9 cellular contexts compared by ENCODE assay signal in the genomic region with DNA sequence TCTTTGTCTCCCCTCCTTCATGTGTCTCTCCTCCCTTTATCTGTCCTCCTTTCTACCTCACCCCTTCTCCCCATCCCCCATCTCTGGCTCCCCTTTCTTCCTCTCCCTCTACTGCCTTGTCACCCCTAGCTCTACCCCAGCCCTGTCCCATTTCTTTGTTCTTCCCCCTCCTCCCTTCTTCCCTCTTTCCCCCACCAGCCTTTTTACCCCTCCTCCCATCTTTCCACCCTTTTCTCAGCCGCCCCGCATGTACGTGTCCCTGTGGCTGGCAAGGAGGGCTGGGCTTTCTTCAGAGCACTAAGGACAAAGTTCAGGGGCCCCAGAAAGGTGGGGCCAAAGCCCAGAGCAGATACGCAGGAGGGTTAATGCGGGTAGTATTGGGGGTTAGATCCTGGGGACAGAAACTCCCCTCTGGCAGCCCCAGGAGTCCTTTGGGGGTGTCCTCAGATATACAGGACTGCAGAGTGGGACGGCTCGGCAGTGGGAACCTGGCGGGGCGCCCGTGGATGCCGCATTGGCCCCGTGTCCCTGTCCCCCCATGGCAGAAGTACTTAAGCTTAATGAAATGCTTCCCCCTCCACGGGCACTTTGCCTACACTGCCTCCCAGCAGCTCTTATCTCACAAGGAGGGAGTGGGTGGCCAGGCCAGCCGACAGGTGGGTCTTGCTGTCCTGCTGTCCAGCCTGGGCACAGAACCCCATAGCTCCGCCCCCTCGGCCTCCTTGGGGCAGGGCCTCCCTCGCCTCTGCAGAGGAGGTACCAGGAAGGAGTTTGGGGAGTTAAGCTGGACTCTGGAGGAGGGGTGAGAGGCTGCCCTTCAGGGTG. TPM values are rescaled to one million over a fixed set of nuclear protein-coding genes. Genes with fewer than 3 reads are reported as not detected.
A peak's percentile ranks its signal among the peaks of the same experiment; 100 is the strongest.
DNase-seq lines count a peak whose midpoint lies in the region; ATAC-seq, FAIRE-seq and TF ChIP-seq lines count a peak whose summit lies in the region.
"Had no signal": no experiment of that assay in that cellular context is flagged by ENCODE, and none has a peak within 500 bp of the region (broad histone marks: within the 10 kb centered on the region; RNA-seq: fewer than 3 reads in every experiment).

No MANE protein-coding gene starts in this region.

- H2AFZ ChIP-seq in Karpas-422 (ENCODE audit: low read length), result no peak overlapping the region

- H3K9ac ChIP-seq in Karpas-422 (ENCODE audit: low read length), result no peak overlapping the region

- peak overlapping the region; percentile 30 for H3K4me3 ChIP-seq in A549
- H3K4me3 ChIP-seq in Karpas-422 (ENCODE audit: low read length), result no peak overlapping the region
- no peak overlapping the region for H3K4me3 ChIP-seq in effector memory CD4-positive, alpha-beta T cell (ENCODE audit: insufficient read depth, low read depth, low read length, poor library complexity, severe bottlenecking)

- H3K27ac Mint-ChIP-seq in neural crest cell (ENCODE audit: unreplicated experiment), result peak overlapping the region; percentile 93

- peaks cover 59% of the 10 kb centered on the region for H3K4me1 Mint-ChIP-seq in neural crest cell

- no peak for FAIRE-seq in A549 (lab: Jason Lieb, UNC)

- POLR2A ChIA-PET in A549 (lab: Yijun Ruan, JAX), result interaction anchor here (0.6 to 2.2 kb wide), 6 partner anchors 11 to 29 kb away, joined by 3 to 8 read pairs (median 4); a partner anchor contains a TSS

- H3K9me2 ChIP-seq in Karpas-422 (replicated peaks; ENCODE audit: insufficient read depth, low read length), result no peaks in the 10 kb centered on the region

- CTCF ChIA-PET in A549 (lab: Yijun Ruan, JAX), result interaction anchor here (0.6 to 34.4 kb wide), 12 partner anchors 6 to 97 kb away, joined by 3 to 919 read pairs (median 6); a partner anchor contains a TSS

- TF ChIP-seq POLR2A in A549 (IDR thresholded peaks at IDR 0.05; ENCODE audit: low read length), result peak; percentile 23; the same call in 1 of the 2 replicates

- no peaks in the 10 kb centered on the region for H3K27me3 Mint-ChIP-seq in neural crest cell (ENCODE audit: low read depth)

- H3K9me3 Mint-ChIP-seq in neural crest cell, result no peaks in the 10 kb centered on the region

- under 1% methylated on average over 17 of the region's 17 CpGs for WGBS in A549 (ENCODE audit: missing lambda C conversion rate)

- 0 out of 2 replicates have a peak, but pooled peaks cover 3% of the 10 kb centered on the region for H4K20me1 ChIP-seq in Karpas-422 (ENCODE audit: insufficient read depth, low read depth, low read length)

- H3K9me3 ChIP-seq in A549, result no peaks in the 10 kb centered on the region
- H3K9me3 ChIP-seq in Karpas-422 (ENCODE audit: low read length), result no peaks in the 10 kb centered on the region
- no peaks in the 10 kb centered on the region for H3K9me3 ChIP-seq in effector memory CD4-positive, alpha-beta T cell (ENCODE audit: control insufficient read depth, low read length)

- H3K4me1 ChIP-seq in A549, result peaks cover 88% of the 10 kb centered on the region
- peaks cover 40% of the 10 kb centered on the region for H3K4me1 ChIP-seq in Karpas-422 (ENCODE audit: low read length)
- peaks cover 63% of the 10 kb centered on the region for H3K4me1 ChIP-seq in effector memory CD4-positive, alpha-beta T cell (ENCODE audit: control insufficient read depth, insufficient read depth, low read length, poor library complexity, severe bottlenecking)

- no peaks in the 10 kb centered on the region for H3K79me2 ChIP-seq in Karpas-422 (ENCODE audit: low read length)

- H3K27ac ChIP-seq in A549 (peak overlapping the region; percentile 95), Karpas-422 (ENCODE audit: low read length) (no peak overlapping the region)
- H3K27ac ChIP-seq in effector memory CD4-positive, alpha-beta T cell (ENCODE audit: insufficient read depth, low read length, poor library complexity, severe bottlenecking), result peak overlapping the region; percentile 49

- no peak overlapping the region for H3K4me3 Mint-ChIP-seq in neural crest cell

- no peak for TF ChIP-seq RAD21 in A549 (conservative IDR thresholded peaks at IDR 0.05 in 1 of 2, IDR thresholded peaks at IDR 0.05 in 1 of 2)

- no peaks in the 10 kb centered on the region for H3K36me3 ChIP-seq in Karpas-422 (ENCODE audit: insufficient read depth, low read length)
- peaks cover 11% of the 10 kb centered on the region for H3K36me3 ChIP-seq in effector memory CD4-positive, alpha-beta T cell (ENCODE audit: control insufficient read depth, insufficient read depth, low read length)

- no peaks in the 10 kb centered on the region for H3K27me3 ChIP-seq in Karpas-422 (ENCODE audit: low read length)
- no peaks in the 10 kb centered on the region for H3K27me3 ChIP-seq in effector memory CD4-positive, alpha-beta T cell (replicated peaks; ENCODE audit: control insufficient read depth, insufficient read depth, low read length, poor library complexity, severe bottlenecking)

- no peak for TF ChIP-seq CTCF in A549 (IDR thresholded peaks at IDR 0.05)
- no peak for TF ChIP-seq CTCF in neural crest cell (conservative IDR thresholded peaks at IDR 0.05)

- DNase-seq in A549 (ENCODE audit: low read depth in 1 of 2, low spot score in 1 of 2) (peak in 1 of 2 experiments; percentile 84), Karpas-422 (no peak), neural crest cell (ENCODE audit: low read depth, low spot score) (no peak), RKO (ENCODE audit: low spot score) (no peak), UCSD-AML1 (lab: John Stamatoyannopoulos, UW; ENCODE audit: unreplicated experiment) (no peak), NCI-H774 (lab: John Stamatoyannopoulos, UW) (no peak)
- DNase-seq in effector memory CD4-positive, alpha-beta T cell, result no peak
- DNase-seq in stimulated activated CD4-positive, alpha-beta T cell treated with anti-CD3 and anti-CD28 coated beads, Interleukin-2, amount 100 ng/mL, for 48 hours, result no peak

- ATAC-seq in A549, result peak; percentile 26 to 63

- H3K36me3 Mint-ChIP-seq in neural crest cell (ENCODE audit: low read depth), result no peaks in the 10 kb centered on the region

- peak overlapping the region; percentile 93 for H3K4me2 ChIP-seq in A549
- peak overlapping the region; percentile 8 for H3K4me2 ChIP-seq in Karpas-422 (ENCODE audit: low read depth, low read length, poor library complexity, severe bottlenecking)

- TF ChIP-seq EP300 in A549 (IDR thresholded peaks at IDR 0.05), result no peak; a peak in 1 of 5 replicates

TF ChIP-seq in A549, 52 proteins besides CTCF, POLR2A, EP300 and RAD21:
- no peak for TF ChIP-seq NPAS2 (CRISPR knock-in tag; IDR thresholded peaks at IDR 0.05; ENCODE audit: borderline replicate concordance)
TF ChIP-seq in A549: peak in this region for 0.

RNA-seq across cellular contexts. Expression of a gene that starts 8.3 kb away (rescaled TPM):
- 20.1 and 27.4 TPM in 2 replicates for polyA plus RNA-seq in A549 (2011; rRNA removed)
- polyA plus RNA-seq in A549 (2012; cell fraction: cytosol; rRNA removed), result 12.5 and 15.3 TPM in 2 replicates
- polyA plus RNA-seq in A549 (2012; cell fraction: nucleus; rRNA removed), result 10.5 and 13.1 TPM in 2 replicates
- 16.1 to 23.7 TPM (median 22.5 TPM) in 3 replicates for polyA plus RNA-seq in A549 (2017; fragmentation: RNase III; extraction: RNeasy Plus Mini Kit Qiagen cat#74134 plus additional on column Dnase treatment)
- polyA minus RNA-seq in A549 (2011; rRNA and poly(A)+ RNA removed), result 25.5 and 26.9 TPM in 2 replicates
- 1.7 and 2.5 TPM in 2 replicates for total RNA-seq in Karpas-422 (2014; rRNA removed; shearing (Covaris generic); ENCODE audit: low replicate concordance)
- 15.0 and 15.3 TPM in 2 replicates for total RNA-seq in neural crest cell

RNA-seq across cellular contexts. Expression of a gene that starts 16.9 kb away (rescaled TPM):
- polyA plus RNA-seq in A549 (2011; rRNA removed), result 63.6 and 89.5 TPM in 2 replicates
- 85.2 and 102 TPM in 2 replicates for polyA plus RNA-seq in A549 (2012; cell fraction: cytosol; rRNA removed)
- polyA plus RNA-seq in A549 (2012; cell fraction: nucleus; rRNA removed), result 320 and 427 TPM in 2 replicates
- polyA plus RNA-seq in A549 (2017; fragmentation: RNase III; extraction: RNeasy Plus Mini Kit Qiagen cat#74134 plus additional on column Dnase treatment), result 60.7 to 64.5 TPM (median 60.8 TPM) in 3 replicates
- polyA minus RNA-seq in A549 (2011; rRNA and poly(A)+ RNA removed), result 129 and 130 TPM in 2 replicates
- 40.8 and 50.6 TPM in 2 replicates for total RNA-seq in Karpas-422 (2014; rRNA removed; shearing (Covaris generic); ENCODE audit: low replicate concordance)
- total RNA-seq in neural crest cell, result 147 and 154 TPM in 2 replicates

RNA-seq across cellular contexts. Expression of a gene that starts 29.3 kb away (rescaled TPM):
- polyA plus RNA-seq in A549 (2011; rRNA removed) (1.2 and 2.4 TPM in 2 replicates), A549 (2017; fragmentation: RNase III; extraction: RNeasy Plus Mini Kit Qiagen cat#74134 plus additional on column Dnase treatment) (3.0 to 4.6 TPM (median 4.4 TPM) in 3 replicates)
- 5.7 and 6.5 TPM in 2 replicates for polyA plus RNA-seq in A549 (2012; cell fraction: cytosol; rRNA removed)
- polyA plus RNA-seq in A549 (2012; cell fraction: nucleus; rRNA removed), result 12.1 and 15.2 TPM in 2 replicates
- 4.0 and 6.0 TPM in 2 replicates for polyA minus RNA-seq in A549 (2011; rRNA and poly(A)+ RNA removed)
- 0.65 and 0.67 TPM in 2 replicates for total RNA-seq in Karpas-422 (2014; rRNA removed; shearing (Covaris generic); ENCODE audit: low replicate concordance)
- total RNA-seq in neural crest cell, result 2.5 and 2.8 TPM in 2 replicates

RNA-seq across cellular contexts. Expression of a gene that starts 50.7 kb away (rescaled TPM):
- polyA plus RNA-seq in A549 (2011; rRNA removed) (87.8 and 95.1 TPM in 2 replicates), A549 (2017; fragmentation: RNase III; extraction: RNeasy Plus Mini Kit Qiagen cat#74134 plus additional on column Dnase treatment) (60.4 to 70.1 TPM (median 64.8 TPM) in 3 replicates)
- 24.3 and 30.5 TPM in 2 replicates for polyA plus RNA-seq in A549 (2012; cell fraction: cytosol; rRNA removed)
- polyA plus RNA-seq in A549 (2012; cell fraction: nucleus; rRNA removed), result 28.3 and 28.4 TPM in 2 replicates
- 32.5 and 33.0 TPM in 2 replicates for polyA minus RNA-seq in A549 (2011; rRNA and poly(A)+ RNA removed)
- total RNA-seq in Karpas-422 (2014; rRNA removed; shearing (Covaris generic); ENCODE audit: low replicate concordance), result 48.6 and 53.2 TPM in 2 replicates
- total RNA-seq in neural crest cell, result 147 and 153 TPM in 2 replicates

RNA-seq across cellular contexts. Expression of a gene that starts 55.9 kb away (rescaled TPM):
- 0.41 TPM in 1 of 2 replicates, not detected in the other for polyA plus RNA-seq in A549 (2011; rRNA removed)
- polyA plus RNA-seq in A549 (2012; cell fraction: cytosol; rRNA removed), result 0.03 TPM in 1 of 2 replicates, not detected in the other
- 0.04 TPM in 1 of 2 replicates, not detected in the other for polyA plus RNA-seq in A549 (2012; cell fraction: nucleus; rRNA removed)
- polyA plus RNA-seq in A549 (2017; fragmentation: RNase III; extraction: RNeasy Plus Mini Kit Qiagen cat#74134 plus additional on column Dnase treatment), result not detected in 3 replicates
- not detected in 2 replicates for polyA minus RNA-seq in A549 (2011; rRNA and poly(A)+ RNA removed)
- not detected in 2 replicates for total RNA-seq in Karpas-422 (2014; rRNA removed; shearing (Covaris generic); ENCODE audit: low replicate concordance)
- not detected in 2 replicates for total RNA-seq in neural crest cell
- total RNA-seq: lung microvascular endothelial cell had no signal
